ENCODE assay signal across 16 cellular contexts in the genomic region with DNA sequence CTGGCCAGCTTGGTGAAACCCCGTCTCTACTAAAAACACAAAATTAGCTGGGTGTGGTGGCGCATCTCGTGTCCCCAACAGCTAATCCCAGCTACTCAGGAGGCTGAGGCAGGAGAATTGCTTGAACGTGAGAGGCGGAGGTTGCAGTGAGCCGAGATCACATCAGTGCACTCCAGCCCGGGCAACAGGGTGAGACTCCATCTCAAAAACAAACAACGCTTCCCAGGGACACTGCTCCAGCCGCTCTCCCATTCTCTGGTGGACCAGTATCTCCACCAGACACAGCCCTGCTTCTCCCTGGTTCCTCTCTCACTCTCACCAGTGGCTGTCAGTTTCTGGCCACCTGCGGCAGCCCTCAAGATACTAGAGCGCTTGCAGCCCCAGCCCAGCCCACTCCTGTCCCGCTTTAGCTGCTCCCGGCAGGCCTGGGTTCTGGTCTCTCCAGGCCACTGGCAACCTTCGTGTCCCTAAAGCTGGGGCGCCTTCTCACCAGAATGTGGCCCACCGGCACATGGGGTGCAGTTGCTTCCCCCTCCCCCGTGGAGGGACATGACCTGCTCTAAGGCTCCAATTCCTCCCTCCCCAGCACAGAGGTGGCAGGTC. TPM values are rescaled to one million over a fixed set of nuclear protein-coding genes. Genes with fewer than 3 reads are reported as not detected.
DNase-seq lines count a peak whose midpoint lies in the region; ATAC-seq and TF ChIP-seq lines count a peak whose summit lies in the region.
"Had no signal": no experiment of that assay in that cellular context is flagged by ENCODE, and none has a peak within 500 bp of the region (broad histone marks: within the 10 kb centered on the region; RNA-seq: fewer than 3 reads in every experiment).

No MANE protein-coding gene starts in this region.

- H3K9ac ChIP-seq in SK-N-SH = no peak overlapping the region

- WGBS in SK-N-SH (ENCODE audit: low lambda C conversion rate) = 96% methylated on average over 13 of the region's 17 CpGs

- H2AFZ ChIP-seq in GM23338 = no peak overlapping the region
- no peak overlapping the region for H2AFZ ChIP-seq in SK-N-SH (ENCODE audit: low read depth)

- no peaks in the 10 kb centered on the region for H3F3A ChIP-seq in GM23338 (replicated peaks; ENCODE audit: low read depth)
- no peaks in the 10 kb centered on the region for H3F3A ChIP-seq in SK-N-SH (replicated peaks; ENCODE audit: insufficient read depth)

- no peak overlapping the region for H3K4me3 Mint-ChIP-seq in GM23338
- H3K4me3 Mint-ChIP-seq: CD8-positive, alpha-beta T cell; H9 had no signal

- H3K79me2 ChIP-seq in GM23338 (replicated peaks; ENCODE audit: insufficient read depth) (no peaks in the 10 kb centered on the region), SK-N-SH (ENCODE audit: insufficient read depth) (no peaks in the 10 kb centered on the region)

- peak overlapping the region; percentile 46; the same call in 1 of the 2 replicates for H3K27ac Mint-ChIP-seq in GM23338
- H3K27ac Mint-ChIP-seq: CD8-positive, alpha-beta T cell had no signal

- H3K4me1 Mint-ChIP-seq in GM23338 = no peaks in the 10 kb centered on the region; the same call in 2 of the 3 replicates

- no peaks in the 10 kb centered on the region for H3K4me1 ChIP-seq in GM23338 (ENCODE audit: insufficient read depth)
- no peaks in the 10 kb centered on the region for H3K4me1 ChIP-seq in lower lobe of right lung
- no peaks in the 10 kb centered on the region for H3K4me1 ChIP-seq in upper lobe of right lung
- peaks cover 0 to 40% of the 10 kb centered on the region in 2 experiments; a peak in 2 of 4 replicates for H3K4me1 ChIP-seq in SK-N-SH (ENCODE audit: control insufficient read depth in 1 of 2, insufficient read depth in 2 of 2, low read depth in 1 of 2, low read length in 1 of 2)

- no peak for DNase-seq in GM23338 (ENCODE audit: low spot score)
- DNase-seq in WERI-Rb-1 = no peak
- peak; percentile 31 for DNase-seq in lower lobe of right lung
- DNase-seq in upper lobe of right lung = peak; percentile 62
- no peak for DNase-seq in NK-92 (lab: John Stamatoyannopoulos, UW; ENCODE audit: unreplicated experiment)
- DNase-seq in SK-N-SH = no peak
- no peak for DNase-seq in left cardiac atrium
- DNase-seq: CD8-positive, alpha-beta T cell; DMS53; GF-D8; GOT3; H9; KBM-7 had no signal

- POLR2A ChIA-PET in SK-N-SH (lab: Yijun Ruan, JAX) = no interaction called here

- no peaks in the 10 kb centered on the region for H3K27me3 ChIP-seq in GM23338 (ENCODE audit: insufficient read depth)
- H3K27me3 ChIP-seq in WERI-Rb-1 (ENCODE audit: insufficient read depth, low read depth, severe bottlenecking) = no peaks in the 10 kb centered on the region
- no peaks in the 10 kb centered on the region for H3K27me3 ChIP-seq in lower lobe of right lung (ENCODE audit: low read depth)
- H3K27me3 ChIP-seq in upper lobe of right lung = no peaks in the 10 kb centered on the region
- no peaks in the 10 kb centered on the region for H3K27me3 ChIP-seq in SK-N-SH (ENCODE audit: insufficient read depth)

- H3K36me3 ChIP-seq in GM23338 (ENCODE audit: insufficient read depth) (no peaks in the 10 kb centered on the region), WERI-Rb-1 (peaks cover 32% of the 10 kb centered on the region), lower lobe of right lung (peaks cover 63% of the 10 kb centered on the region), upper lobe of right lung (peaks cover 50% of the 10 kb centered on the region), SK-N-SH (replicated peaks in 1 of 2; ENCODE audit: control insufficient read depth in 1 of 2, insufficient read depth in 2 of 2, low read length in 1 of 2) (peaks cover 0 to 28% of the 10 kb centered on the region in 2 experiments)

- CTCF ChIA-PET in SK-N-SH (lab: Yijun Ruan, JAX) = interaction anchor here (1.4 kb wide), 1 partner anchor 16 kb away, joined by 5 read pairs; no protein-coding TSS in a partner anchor

- H4K20me1 ChIP-seq in GM23338 (replicated peaks; ENCODE audit: insufficient read depth) (no peaks in the 10 kb centered on the region), SK-N-SH (ENCODE audit: insufficient read depth) (no peaks in the 10 kb centered on the region)

- H3K4me3 ChIP-seq in GM23338 = no peak overlapping the region
- H3K4me3 ChIP-seq in WERI-Rb-1 (ENCODE audit: low read depth, low read length) = no peak overlapping the region
- no peak overlapping the region for H3K4me3 ChIP-seq in lower lobe of right lung
- H3K4me3 ChIP-seq in upper lobe of right lung = no peak overlapping the region
- no peak overlapping the region for H3K4me3 ChIP-seq in SK-N-SH (ENCODE audit: low read depth in 2 of 2, low read length in 1 of 2)

- TF ChIP-seq CTCF in GM23338 (conservative IDR thresholded peaks at IDR 0.05; ENCODE audit: low read depth in 2 of 2) (no peak), WERI-Rb-1 (IDR thresholded peaks at IDR 0.05; ENCODE audit: low read depth, low read length) (no peak), lower lobe of right lung (IDR thresholded peaks at IDR 0.05) (no peak), upper lobe of right lung (IDR thresholded peaks at IDR 0.05) (no peak), SK-N-SH (IDR thresholded peaks at IDR 0.05) (no peak)

- H3K9me3 ChIP-seq in WERI-Rb-1 (ENCODE audit: severe bottlenecking) (no peaks in the 10 kb centered on the region), lower lobe of right lung (no peaks in the 10 kb centered on the region), upper lobe of right lung (no peaks in the 10 kb centered on the region), SK-N-SH (no peaks in the 10 kb centered on the region)

- peaks cover 8% of the 10 kb centered on the region; the same call in 2 of the 3 replicates for H3K36me3 Mint-ChIP-seq in GM23338 (ENCODE audit: low read depth)

- TF ChIP-seq RAD21 in SK-N-SH (IDR thresholded peaks at IDR 0.05; ENCODE audit: low read length) = no peak

- H3K27ac ChIP-seq in GM23338 (ENCODE audit: low read depth) = no peak overlapping the region
- peak overlapping the region; percentile 90 for H3K27ac ChIP-seq in WERI-Rb-1
- H3K27ac ChIP-seq in lower lobe of right lung = no peak overlapping the region
- no peak overlapping the region for H3K27ac ChIP-seq in upper lobe of right lung
- H3K27ac ChIP-seq in SK-N-SH (ENCODE audit: low read depth in 2 of 2, low read length in 1 of 2) = no peak overlapping the region
- H3K27ac ChIP-seq: 22Rv1, HL-60 had no signal

- no peak for TF ChIP-seq EP300 in SK-N-SH (IDR thresholded peaks at IDR 0.05; ENCODE audit: borderline replicate concordance in 1 of 2, low read depth in 1 of 2, low read length in 1 of 2)

- intact Hi-C loops in lower lobe of right lung (cut with DNase I) = no loop called here
- intact Hi-C loops in upper lobe of right lung (cut with DNase I) = no loop called here
- intact Hi-C loops in left cardiac atrium (cut with DNase I) = no loop called here

- ATAC-seq in GM23338 (no peak), lower lobe of right lung (no peak), upper lobe of right lung (no peak), left cardiac atrium (no peak)
- ATAC-seq: CD8-positive, alpha-beta T cell had no signal

- peaks cover 6% of the 10 kb centered on the region for H3K27me3 Mint-ChIP-seq in GM23338 (ENCODE audit: insufficient read depth, low read depth, poor library complexity)

- H3K9me2 ChIP-seq in GM23338 (ENCODE audit: insufficient read depth) (no peaks in the 10 kb centered on the region), SK-N-SH (no peaks in the 10 kb centered on the region)

- H3K4me2 ChIP-seq in GM23338 (no peak overlapping the region), SK-N-SH (no peak overlapping the region)

- H3K9me3 Mint-ChIP-seq in GM23338 = no peaks in the 10 kb centered on the region
- H3K9me3 Mint-ChIP-seq: CD14-positive monocyte; CD8-positive, alpha-beta T cell; H9 had no signal

TF ChIP-seq in GM23338, 12 proteins besides CTCF, POLR2A, EP300 and RAD21 (continues in another document):
- no peak for TF ChIP-seq CREB1 (CRISPR knock-in tag; IDR thresholded peaks at IDR 0.05; ENCODE audit: low read depth)

TF ChIP-seq in SK-N-SH, 30 proteins besides CTCF, POLR2A, EP300 and RAD21 (continues in another document):
- TF ChIP-seq, protein P1, sequence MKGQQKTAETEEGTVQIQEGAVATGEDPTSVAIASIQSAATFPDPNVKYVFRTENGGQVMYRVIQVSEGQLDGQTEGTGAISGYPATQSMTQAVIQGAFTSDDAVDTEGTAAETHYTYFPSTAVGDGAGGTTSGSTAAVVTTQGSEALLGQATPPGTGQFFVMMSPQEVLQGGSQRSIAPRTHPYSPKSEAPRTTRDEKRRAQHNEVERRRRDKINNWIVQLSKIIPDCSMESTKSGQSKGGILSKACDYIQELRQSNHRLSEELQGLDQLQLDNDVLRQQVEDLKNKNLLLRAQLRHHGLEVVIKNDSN (IDR thresholded peaks at IDR 0.05; ENCODE audit: borderline replicate concordance, low read depth) = no peak

RNA-seq across cellular contexts. Expression of gene LRRC47, which starts 20.9 kb away (rescaled TPM):
- 75.7 and 76.8 TPM in 2 replicates for total RNA-seq in GM23338 (2014; rRNA removed; shearing (Covaris generic))
- polyA plus RNA-seq in GM23338 (2016; fragmentation: Nextera tagmentation; extraction: Ambion mirVana) = 15.8 and 17.2 TPM in 2 replicates
- 34.4 TPM for total RNA-seq in lower lobe of right lung
- total RNA-seq in upper lobe of right lung = 34.2 TPM
- 26.9 and 34.6 TPM in 2 replicates for polyA plus RNA-seq in SK-N-SH (2012; rRNA removed)
- 25.0 and 31.4 TPM in 2 replicates for polyA plus RNA-seq in SK-N-SH (2012; cell fraction: cytosol; rRNA removed)
- polyA plus RNA-seq in SK-N-SH (2012; cell fraction: nucleus; rRNA removed) = 52.1 and 53.1 TPM in 2 replicates
- 10 to 100 TPM; 41.4 to 43.4 TPM for total RNA-seq in left cardiac atrium

RNA-seq across cellular contexts. Expression of gene CEP104, which starts 39.8 kb away (rescaled TPM):
- total RNA-seq in GM23338 (2014; rRNA removed; shearing (Covaris generic)) = 17.7 and 32.2 TPM in 2 replicates
- polyA plus RNA-seq in GM23338 (2016; fragmentation: Nextera tagmentation; extraction: Ambion mirVana) (20.5 and 21.1 TPM in 2 replicates), SK-N-SH (2012; rRNA removed) (19.2 and 22.7 TPM in 2 replicates)
- total RNA-seq in lower lobe of right lung (53.9 TPM), upper lobe of right lung (61.0 TPM), left cardiac atrium (10 to 100 TPM; 28.6 to 37.5 TPM)
- 19.8 and 23.1 TPM in 2 replicates for polyA plus RNA-seq in SK-N-SH (2012; cell fraction: cytosol; rRNA removed)
- polyA plus RNA-seq in SK-N-SH (2012; cell fraction: nucleus; rRNA removed) = 31.2 and 32.1 TPM in 2 replicates

RNA-seq across cellular contexts. Expression of gene DFFB, which starts 40.0 kb away (rescaled TPM):
- 12.6 and 18.1 TPM in 2 replicates for total RNA-seq in GM23338 (2014; rRNA removed; shearing (Covaris generic))
- 4.4 and 6.5 TPM in 2 replicates for polyA plus RNA-seq in GM23338 (2016; fragmentation: Nextera tagmentation; extraction: Ambion mirVana)
- total RNA-seq in lower lobe of right lung = 10.6 TPM
- 8.5 TPM for total RNA-seq in upper lobe of right lung
- 8.2 and 8.9 TPM in 2 replicates for polyA plus RNA-seq in SK-N-SH (2012; rRNA removed)
- 6.0 and 8.2 TPM in 2 replicates for polyA plus RNA-seq in SK-N-SH (2012; cell fraction: cytosol; rRNA removed)
- 20.7 and 20.8 TPM in 2 replicates for polyA plus RNA-seq in SK-N-SH (2012; cell fraction: nucleus; rRNA removed)
- total RNA-seq in left cardiac atrium = 1 to 10 TPM; 4.0 to 4.1 TPM

RNA-seq across cellular contexts. Expression of gene SMIM1, which starts 44.7 kb away (rescaled TPM):
- total RNA-seq in GM23338 (2014; rRNA removed; shearing (Covaris generic)) = 3.2 TPM in 1 of 2 replicates, not detected in the other
- polyA plus RNA-seq in GM23338 (2016; fragmentation: Nextera tagmentation; extraction: Ambion mirVana) (7.2 and 12.0 TPM in 2 replicates), SK-N-SH (2012; rRNA removed) (5.9 and 6.1 TPM in 2 replicates)
- total RNA-seq in lower lobe of right lung (8.5 TPM), upper lobe of right lung (9.3 TPM), left cardiac atrium (10 to 100 TPM; 25.4 to 35.9 TPM)
- polyA plus RNA-seq in SK-N-SH (2012; cell fraction: cytosol; rRNA removed) = 3.7 and 5.5 TPM in 2 replicates
- 2.6 and 4.2 TPM in 2 replicates for polyA plus RNA-seq in SK-N-SH (2012; cell fraction: nucleus; rRNA removed)

Comparison
In these comparisons a context has a peak if more than half of its experiments do, and no peak if none do; other contexts are left out.
1. DNase-seq: peak in lower lobe of right lung (single experiment) and upper lobe of right lung (single experiment); none in GM23338 (single experiment), WERI-Rb-1 (single experiment), NK-92 (single experiment), SK-N-SH (single experiment) and left cardiac atrium (single experiment).